23 cellular contexts compared by ENCODE assay signal in the genomic region with DNA sequence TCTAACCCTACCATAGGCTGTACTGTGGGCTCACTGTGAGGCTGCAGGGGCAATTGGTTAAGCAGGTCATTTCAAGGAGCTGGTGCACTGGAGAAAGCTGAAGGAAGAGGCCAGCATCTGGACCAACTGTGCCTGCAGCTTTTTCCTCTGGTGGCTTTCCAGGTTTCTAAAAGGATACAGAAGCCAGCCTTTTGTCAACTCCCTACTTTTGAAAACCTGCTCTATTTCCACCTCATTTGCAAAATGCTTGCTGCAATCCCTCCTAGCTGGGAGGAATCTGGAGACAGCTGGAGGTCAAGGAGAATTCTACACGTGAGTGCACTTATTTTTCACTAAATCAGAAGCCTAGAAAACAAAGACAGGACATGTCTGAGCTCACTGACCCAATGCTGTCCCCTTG.
DNase-seq lines count a peak whose midpoint lies in the region; ATAC-seq and TF ChIP-seq lines count a peak whose summit lies in the region.
"Had no signal": no experiment of that assay in that cellular context is flagged by ENCODE, and none has a peak within 500 bp of the region (broad histone marks: within the 10 kb centered on the region; RNA-seq: fewer than 3 reads in every experiment).

No MANE protein-coding gene starts in this region.

- no peak for TF ChIP-seq CTCF in brain (conservative IDR thresholded peaks at IDR 0.05)
- no peak for TF ChIP-seq CTCF in neural progenitor cell (IDR thresholded peaks at IDR 0.05)

- H3K79me2 ChIP-seq in neural progenitor cell (ENCODE audit: low read depth), result no peaks in the 10 kb centered on the region

- peaks cover 40% of the 10 kb centered on the region for H3K36me3 Mint-ChIP-seq in brain
- H3K36me3 Mint-ChIP-seq in neural progenitor cell, result peaks cover 10% of the 10 kb centered on the region
- H3K36me3 Mint-ChIP-seq: IgD-negative memory B cell, T-cell had no signal

- no peak overlapping the region for H3K4me3 Mint-ChIP-seq in brain
- no peak overlapping the region for H3K4me3 Mint-ChIP-seq in neural progenitor cell
- H3K4me3 Mint-ChIP-seq: CD4-positive, alpha-beta T cell; IgD-negative memory B cell; T-cell had no signal

- H3K27me3 ChIP-seq in neural progenitor cell, result no peaks in the 10 kb centered on the region
- H3K27me3 ChIP-seq: BLaER1 treated with 17β-estradiol and CSF1 and Interleukin-3, amounts not matched to agents 10 nM and 100 nM had no signal

- ATAC-seq in HG03469 (IDR thresholded peaks at IDR 0.05; ENCODE audit: unreplicated experiment), result no peak
- ATAC-seq: T-cell had no signal

- no peaks in the 10 kb centered on the region for H3K9me3 ChIP-seq in neural progenitor cell (ENCODE audit: low read depth)

- no peak overlapping the region for H3K27ac ChIP-seq in neural progenitor cell
- H3K27ac ChIP-seq: BLaER1 treated with 17β-estradiol and CSF1 and Interleukin-3, amounts not matched to agents 10 nM and 100 nM; HL-60; KMS-11 had no signal

- H4K20me1 ChIP-seq in neural progenitor cell (ENCODE audit: low read depth), result no peaks in the 10 kb centered on the region
- H4K20me1 ChIP-seq: BLaER1 treated with 17β-estradiol and CSF1 and Interleukin-3, amounts not matched to agents 10 nM and 100 nM had no signal

- H3K27me3 Mint-ChIP-seq in brain (no peaks in the 10 kb centered on the region), neural progenitor cell (ENCODE audit: insufficient read depth, low read depth) (no peaks in the 10 kb centered on the region)
- H3K27me3 Mint-ChIP-seq: CD4-positive, alpha-beta T cell; IgD-negative memory B cell; T-cell had no signal

- H3K4me3 ChIP-seq in neural progenitor cell, result no peak overlapping the region
- H3K4me3 ChIP-seq: BLaER1 treated with 17β-estradiol and CSF1 and Interleukin-3, amounts not matched to agents 10 nM and 100 nM had no signal

- H3K4me1 ChIP-seq in neural progenitor cell, result peaks cover 11% of the 10 kb centered on the region

- H3K4me1 Mint-ChIP-seq in brain, result peaks cover 20% of the 10 kb centered on the region
- H3K4me1 Mint-ChIP-seq in neural progenitor cell, result peaks cover 27% of the 10 kb centered on the region
- H3K4me1 Mint-ChIP-seq: IgD-negative memory B cell had no signal

- H3K27ac Mint-ChIP-seq in brain (peak overlapping the region in 4 of 5 experiments; percentile 19 to 74 (median 50)), neural progenitor cell (no peak overlapping the region)
- H3K27ac Mint-ChIP-seq: CD4-positive, alpha-beta T cell; IgD-negative memory B cell; T-cell had no signal

- no peak overlapping the region for H3K9ac ChIP-seq in neural progenitor cell
- H3K9ac ChIP-seq: BLaER1 treated with 17β-estradiol and CSF1 and Interleukin-3, amounts not matched to agents 10 nM and 100 nM; KMS-11 had no signal

- H3K36me3 ChIP-seq in neural progenitor cell, result no peaks in the 10 kb centered on the region

- H3F3A ChIP-seq in neural progenitor cell (ENCODE audit: low read depth), result peaks cover 11% of the 10 kb centered on the region

- H3K9me3 Mint-ChIP-seq in brain (peaks cover 0 to 10% (median 4%) of the 10 kb centered on the region in 5 experiments), neural progenitor cell (peaks cover 11% of the 10 kb centered on the region)
- H3K9me3 Mint-ChIP-seq: CD4-positive, alpha-beta T cell had no signal

- H3K4me2 ChIP-seq in neural progenitor cell, result peak overlapping the region; percentile 54
- H3K4me2 ChIP-seq: KMS-11 had no signal

- DNase-seq in NCI-H2171 treated with DMSO at 0.1 percent for 48 hours (lab: John Stamatoyannopoulos, UW) (peak; percentile 8), NCI-H2171 (lab: John Stamatoyannopoulos, UW) (no peak), neural progenitor cell (ENCODE audit: low spot score) (peak; percentile 18), NCI-H1417 (lab: John Stamatoyannopoulos, UW) (no peak), middle frontal gyrus (ENCODE audit: extremely low spot score, low spot score) (no peak)
- DNase-seq: CD4-positive, alpha-beta T cell; COR-L47; DND-41; HCEC 1CT; MM.1S; NCI-H1694; NCI-H2029 treated with DMSO at 0.1 percent for 48 hours; NCI-H524; NCI-H774; Right ventricle myocardium superior; RPMI8226; T-cell had no signal

- peak overlapping the region; percentile 2 for H2AFZ ChIP-seq in neural progenitor cell (replicated peaks)

Comparison
In these comparisons a context has a peak if more than half of its experiments do, and no peak if none do; other contexts are left out.
1. DNase-seq: peak in NCI-H2171 treated with DMSO at 0.1 percent for 48 hours (single experiment) and neural progenitor cell (single experiment); none in NCI-H2171 (single experiment), NCI-H1417 (0 of 3) and middle frontal gyrus (single experiment).